Comparison of ENCODE assay signal across 26 cellular contexts in the genomic region with DNA sequence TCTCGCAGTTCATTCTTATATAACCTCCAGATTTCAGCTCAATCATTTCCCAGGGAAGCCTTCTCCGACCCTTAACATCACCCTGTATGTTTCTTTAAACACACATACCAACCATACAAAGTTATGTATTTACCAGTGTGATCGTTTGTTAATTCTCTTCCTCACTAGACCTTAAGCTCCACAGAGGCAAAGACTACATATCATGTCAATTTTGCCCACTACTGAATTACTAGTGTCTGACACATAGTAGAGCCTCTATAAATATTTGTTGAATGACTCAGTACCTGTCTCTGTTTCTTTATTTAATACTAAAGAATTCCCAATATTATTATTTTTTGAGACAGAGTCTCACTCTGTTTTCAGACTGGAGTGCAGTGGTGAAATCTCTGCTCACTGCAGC.
"Had no signal": no experiment of that assay in that cellular context is flagged by ENCODE, and none has a peak within 500 bp of the region (broad histone marks: within the 10 kb centered on the region; RNA-seq: fewer than 3 reads in every experiment).

No MANE protein-coding gene starts in this region.

- FAIRE-seq: islet of Langerhans, kidney, pancreas had no signal

- DNase-seq: hypothalamus; immature natural killer cell; kidney; left ventricle myocardium inferior; midbrain; mucosa of descending colon; naive thymus-derived CD4-positive, alpha-beta T cell; nucleus accumbens; pancreas; posterior cingulate gyrus; right lobe of liver; stimulated activated CD4-positive, alpha-beta T cell treated with anti-CD3 and anti-CD28 coated beads, Interleukin-12 subunit alpha, Interleukin-12 subunit beta, amount 100 ng/mL, for 4 hours; stimulated activated CD4-positive, alpha-beta T cell treated with anti-CD3 and anti-CD28 coated beads, Interleukin-15, amount 100 ng/mL, for 24 hours; stimulated activated CD4-positive, alpha-beta T cell treated with anti-CD3 and anti-CD28 coated beads, Interleukin-2, amount 100 ng/mL, for 24 hours; stimulated activated CD4-positive, alpha-beta T cell treated with anti-CD3 and anti-CD28 coated beads, Interleukin-4, amount 100 ng/mL, for 1 hour; stimulated activated naive B cell treated with anti-CD40 and anti-IgM and Interleukin-4, amounts not matched to agents 10 μg/mL and 1 μg/mL and 100 μg/mL, for 72 hours; stimulated activated naive CD8-positive, alpha-beta T cell treated with anti-CD3 and anti-CD28 coated beads, Interleukin-15, Interleukin-2, amounts not matched to agents 100 U/mL and 50 U/mL, for 24 hours; stomach; testis; thyroid gland; transverse colon; upper lobe of left lung had no signal

- H3K27ac ChIP-seq: left ventricle myocardium inferior, pancreas, prostate gland, right lobe of liver, skin epidermis, stomach, testis, thyroid gland, transverse colon, upper lobe of left lung, vagina had no signal

- ATAC-seq: mucosa of descending colon; naive thymus-derived CD4-positive, alpha-beta T cell; pancreas; right lobe of liver; stimulated activated naive B cell treated with anti-CD40 and anti-IgM and Interleukin-4, amounts not matched to agents 10 μg/mL and 1 μg/mL and 100 μg/mL, for 72 hours; stimulated activated naive CD8-positive, alpha-beta T cell treated with anti-CD3 and anti-CD28 coated beads, Interleukin-15, Interleukin-2, amounts not matched to agents 100 U/mL and 50 U/mL, for 24 hours had no signal
